In genomic region chr1:15972409-15972808, GRCh38 we compare ENCODE assay signal across 19 cellular contexts. TPM values are rescaled to one million over a fixed set of nuclear protein-coding genes. Genes with fewer than 3 reads are reported as not detected.
DNase-seq lines count a peak whose midpoint lies in the region; ATAC-seq, FAIRE-seq and TF ChIP-seq lines count a peak whose summit lies in the region.
"Had no signal": no experiment of that assay in that cellular context is flagged by ENCODE, and none has a peak within 500 bp of the region (broad histone marks: within the 10 kb centered on the region; RNA-seq: fewer than 3 reads in every experiment).

No MANE protein-coding gene starts in this region.

- TF ChIP-seq EP300 in HepG2 (IDR thresholded peaks at IDR 0.05; ENCODE audit: low read depth in 2 of 2, low read length in 2 of 2), result no peak
- TF ChIP-seq EP300 in HepG2 (CRISPR knock-in tag; IDR thresholded peaks at IDR 0.05; ENCODE audit: borderline replicate concordance), result no peak

- H3K27ac ChIP-seq in HepG2 (ENCODE audit: extremely low read length, insufficient read depth, low read length), result no peak overlapping the region
- H3K27ac ChIP-seq in right lobe of liver, result no peak overlapping the region
- H3K27ac ChIP-seq in HEK293 (ENCODE audit: extremely low read depth, low read depth, low read length), result no peak overlapping the region
- H3K27ac ChIP-seq: PC-9 had no signal

- peaks cover 27% of the 10 kb centered on the region for H3K4me1 ChIP-seq in HepG2 (ENCODE audit: insufficient read depth, low read length)
- peaks cover 0 to 10% (median 0%) of the 10 kb centered on the region in 4 donors for H3K4me1 ChIP-seq in right lobe of liver
- H3K4me1 ChIP-seq in HEK293 (ENCODE audit: control insufficient read depth, insufficient read depth, low read length), result no peaks in the 10 kb centered on the region

- no peak overlapping the region for H3K4me3 ChIP-seq in HepG2 (replicated peaks in 1 of 3; ENCODE audit: insufficient read depth in 1 of 3, low read depth in 2 of 3, low read length in 3 of 3)
- no peak overlapping the region for H3K4me3 ChIP-seq in right lobe of liver
- no peak overlapping the region for H3K4me3 ChIP-seq in HEK293 (ENCODE audit: low read depth, low read length)
- H3K4me3 ChIP-seq: PC-9 had no signal

- CTCF ChIA-PET in HepG2 (lab: Yijun Ruan, JAX; ENCODE audit: low intra/inter-chr PET ratio, low total read pairs) (no interaction called here), HEK293 (lab: Yijun Ruan, JAX) (interaction anchor here (0.5 to 1.1 kb wide), 3 partner anchors 15 to 220 kb away, joined by 3 to 4 read pairs (median 3); no protein-coding TSS in a partner anchor)

- intact Hi-C loops in HepG2 (cut with micrococcal nuclease; ENCODE audit: unreplicated experiment), result no loop called here
- intact Hi-C loops in right lobe of liver (cut with DNase I), result no loop called here

- DNase-seq in HepG2 (ENCODE audit: low spot score) (no peak), right lobe of liver (no peak), DMS153 treated with DMSO at 0.1 percent for 48 hours (lab: John Stamatoyannopoulos, UW; ENCODE audit: unreplicated experiment) (no peak)
- no peak for DNase-seq in activated naive CD8-positive, alpha-beta T cell treated with anti-CD3 and anti-CD28 coated beads, Interleukin-2, amount 50 U/mL, for 24 hours
- no peak for DNase-seq in stimulated activated naive B cell treated with anti-CD40 and anti-IgM and Interleukin-4, amounts not matched to agents 10 μg/mL and 1 μg/mL and 100 μg/mL, for 72 hours
- DNase-seq in activated CD4-positive, CD25-positive, alpha-beta regulatory T cell (lab: John Stamatoyannopoulos, UW), result no peak
- DNase-seq: Caco-2; CD4-positive, CD25-positive, alpha-beta regulatory T cell; GF-D8; H9; NCI-H1694 treated with DMSO at 0.1 percent for 48 hours; NCI-H2107; NCI-H226; NCI-H524; NCI-H82; PC-9 had no signal

- H3K9me3 Mint-ChIP-seq in activated naive CD8-positive, alpha-beta T cell treated with anti-CD3 and anti-CD28 coated beads, Interleukin-2, amount 50 U/mL, for 24 hours, result peaks cover 5% of the 10 kb centered on the region
- no peaks in the 10 kb centered on the region for H3K9me3 Mint-ChIP-seq in stimulated activated naive B cell treated with anti-CD40 and anti-IgM and Interleukin-4, amounts not matched to agents 10 μg/mL and 1 μg/mL and 100 μg/mL, for 72 hours

- H3K4me2 ChIP-seq in HepG2 (ENCODE audit: low read depth, low read length), result no peak overlapping the region
- H3K4me2 ChIP-seq: PC-9 had no signal

- WGBS in HepG2 (ENCODE audit: low lambda C conversion rate), result 88% methylated on average over 1 of the region's 1 CpG
- WGBS in right lobe of liver (ENCODE audit: insufficient coverage, low coverage, low lambda C conversion rate, missing lambda C conversion rate), result 83% methylated on average over 1 of the region's 1 CpG

- BruUV-seq in HepG2 (replicated peaks; lab: Mats Ljungman, UMichigan), result TSS peak; percentile 35

- H3K27ac Mint-ChIP-seq in activated naive CD8-positive, alpha-beta T cell treated with anti-CD3 and anti-CD28 coated beads, Interleukin-2, amount 50 U/mL, for 24 hours, result peak overlapping the region; percentile 75
- peak overlapping the region; percentile 87 for H3K27ac Mint-ChIP-seq in stimulated activated naive B cell treated with anti-CD40 and anti-IgM and Interleukin-4, amounts not matched to agents 10 μg/mL and 1 μg/mL and 100 μg/mL, for 72 hours
- H3K27ac Mint-ChIP-seq: H9 had no signal

- ATAC-seq in HepG2, result no peak
- no peak for ATAC-seq in right lobe of liver
- no peak for ATAC-seq in activated naive CD8-positive, alpha-beta T cell treated with anti-CD3 and anti-CD28 coated beads, Interleukin-2, amount 50 U/mL, for 24 hours
- ATAC-seq in stimulated activated naive B cell treated with anti-CD40 and anti-IgM and Interleukin-4, amounts not matched to agents 10 μg/mL and 1 μg/mL and 100 μg/mL, for 72 hours (replicated peaks), result no peak

- no peaks in the 10 kb centered on the region for H3K27me3 Mint-ChIP-seq in activated naive CD8-positive, alpha-beta T cell treated with anti-CD3 and anti-CD28 coated beads, Interleukin-2, amount 50 U/mL, for 24 hours
- H3K27me3 Mint-ChIP-seq in stimulated activated naive B cell treated with anti-CD40 and anti-IgM and Interleukin-4, amounts not matched to agents 10 μg/mL and 1 μg/mL and 100 μg/mL, for 72 hours, result no peaks in the 10 kb centered on the region

- no peak for FAIRE-seq in HepG2 (lab: Jason Lieb, UNC)
- FAIRE-seq: GM19239, HTR-8/SVneo had no signal

- H3K27me3 ChIP-seq in HepG2 (ENCODE audit: control insufficient read depth in 1 of 2, insufficient read depth in 2 of 2, low read length in 2 of 2), result no peaks in the 10 kb centered on the region
- no peaks in the 10 kb centered on the region for H3K27me3 ChIP-seq in right lobe of liver

- in situ Hi-C loops in HepG2 (cut with HindIII; ENCODE audit: extremely low pct_ligation_motif_present, low pct_unique_long_range_greater_than_20kb), result no loop called here

- H3K4me3 Mint-ChIP-seq in activated naive CD8-positive, alpha-beta T cell treated with anti-CD3 and anti-CD28 coated beads, Interleukin-2, amount 50 U/mL, for 24 hours, result no peak overlapping the region
- no peak overlapping the region for H3K4me3 Mint-ChIP-seq in stimulated activated naive B cell treated with anti-CD40 and anti-IgM and Interleukin-4, amounts not matched to agents 10 μg/mL and 1 μg/mL and 100 μg/mL, for 72 hours
- H3K4me3 Mint-ChIP-seq: H9 had no signal

- POLR2A ChIA-PET in HepG2 (lab: Yijun Ruan, JAX), result interaction anchor here (0.6 kb wide), 1 partner anchor 172 kb away, joined by 3 read pairs; no protein-coding TSS in a partner anchor
- POLR2A ChIA-PET in HEK293 (lab: Yijun Ruan, JAX), result no interaction called here

- peaks cover 79% of the 10 kb centered on the region for H3K4me1 Mint-ChIP-seq in activated naive CD8-positive, alpha-beta T cell treated with anti-CD3 and anti-CD28 coated beads, Interleukin-2, amount 50 U/mL, for 24 hours
- H3K4me1 Mint-ChIP-seq in stimulated activated naive B cell treated with anti-CD40 and anti-IgM and Interleukin-4, amounts not matched to agents 10 μg/mL and 1 μg/mL and 100 μg/mL, for 72 hours, result peaks cover 39 to 75% of the 10 kb centered on the region in 2 donors

- TF ChIP-seq RAD21 in HepG2 (CRISPR knock-in tag; IDR thresholded peaks at IDR 0.05), result no peak

- no peaks in the 10 kb centered on the region for H3K9me3 ChIP-seq in HepG2 (ENCODE audit: low read length)
- no peaks in the 10 kb centered on the region for H3K9me3 ChIP-seq in right lobe of liver
- no peaks in the 10 kb centered on the region for H3K9me3 ChIP-seq in HEK293 (ENCODE audit: control insufficient read depth, insufficient read depth, low read depth, low read length)
- H3K9me3 ChIP-seq: Caco-2 had no signal

- peaks cover 62% of the 10 kb centered on the region for H3K36me3 Mint-ChIP-seq in activated naive CD8-positive, alpha-beta T cell treated with anti-CD3 and anti-CD28 coated beads, Interleukin-2, amount 50 U/mL, for 24 hours (ENCODE audit: low read depth)
- peaks cover 50 to 64% of the 10 kb centered on the region in 2 donors for H3K36me3 Mint-ChIP-seq in stimulated activated naive B cell treated with anti-CD40 and anti-IgM and Interleukin-4, amounts not matched to agents 10 μg/mL and 1 μg/mL and 100 μg/mL, for 72 hours

- peaks cover 20% of the 10 kb centered on the region for H3K79me2 ChIP-seq in HepG2 (ENCODE audit: insufficient read depth, low read length)

- H3K36me3 ChIP-seq in HepG2 (replicated peaks in 1 of 2; ENCODE audit: control insufficient read depth in 1 of 2, insufficient read depth in 2 of 2, low read length in 2 of 2) (peaks cover 5 to 22% of the 10 kb centered on the region in 2 experiments; a peak in 4 of 5 replicates), right lobe of liver (peaks cover 0 to 16% (median 0%) of the 10 kb centered on the region in 4 donors), HEK293 (ENCODE audit: control insufficient read depth in 2 of 2, insufficient read depth in 1 of 2, low read length in 2 of 2) (peaks cover 0 to 53% of the 10 kb centered on the region in 2 experiments; a peak in 2 of 3 replicates)

- no peak for TF ChIP-seq POLR2A in HepG2 (IDR thresholded peaks at IDR 0.05; ENCODE audit: insufficient read depth in 1 of 2, low read depth in 2 of 2, low read length in 2 of 2)
- no peak for TF ChIP-seq POLR2A in right lobe of liver (IDR thresholded peaks at IDR 0.05)

- no peaks in the 10 kb centered on the region for H4K20me1 ChIP-seq in HepG2 (ENCODE audit: insufficient read depth, low read length)

- H3K9ac ChIP-seq in HepG2 (ENCODE audit: insufficient read depth, low read depth, low read length), result no peak overlapping the region

- no peak overlapping the region for H2AFZ ChIP-seq in HepG2 (ENCODE audit: low read length)
- H2AFZ ChIP-seq: PC-9 had no signal

- TF ChIP-seq CTCF in HepG2 (CRISPR knock-in tag; IDR thresholded peaks at IDR 0.05) (no peak), right lobe of liver (IDR thresholded peaks at IDR 0.05) (no peak), HEK293 (tag by site-specific recombination; IDR thresholded peaks at IDR 0.05) (no peak)

RNA-seq across cellular contexts. Expression of gene ZBTB17, which starts 3.5 kb away (rescaled TPM):
- total RNA-seq in HepG2 (2016; rRNA removed; fragmentation: Illumina TruSeq; extraction: Trizol) (10.1 and 16.7 TPM in 2 replicates), right lobe of liver (10 to 100 TPM in 4 of 6 experiments, 1 to 10 TPM in 2; 9.2 to 13.3 (median 11.0) TPM)
- 7.6 and 9.2 TPM in 2 replicates for total RNA-seq in HepG2 (2016; cell fraction: cytosol; rRNA removed; fragmentation: Illumina TruSeq; extraction: Trizol; ENCODE audit: low read depth)
- total RNA-seq in HepG2 (2016; cell fraction: insoluble cytoplasmic fraction; rRNA removed; fragmentation: Illumina TruSeq; extraction: Trizol), result 11.2 and 19.1 TPM in 2 replicates
- 9.9 and 11.1 TPM in 2 replicates for total RNA-seq in HepG2 (2016; cell fraction: membrane; rRNA removed; fragmentation: Illumina TruSeq; extraction: Trizol)
- 17.0 and 18.5 TPM in 2 replicates for total RNA-seq in HepG2 (2016; cell fraction: nucleus; rRNA removed; fragmentation: Illumina TruSeq; extraction: Trizol)
- polyA plus RNA-seq in HepG2 (2011; rRNA removed), result 17.0 and 21.0 TPM in 2 replicates
- 10.1 and 18.8 TPM in 2 replicates for polyA plus RNA-seq in HepG2 (2011; cell fraction: cytosol; rRNA removed)
- polyA plus RNA-seq in HepG2 (2011; cell fraction: nucleus; rRNA removed), result 96.3 and 129 TPM in 2 replicates
- 7.7 and 12.7 TPM in 2 replicates for polyA plus RNA-seq in HepG2 (2012)
- polyA plus RNA-seq in HepG2 (2016; cell fraction: cytosol; fragmentation: Illumina TruSeq; extraction: Trizol; ENCODE audit: low read depth), result 3.5 and 3.6 TPM in 2 replicates
- polyA plus RNA-seq in HepG2 (2016; cell fraction: insoluble cytoplasmic fraction; fragmentation: Illumina TruSeq; extraction: Trizol; ENCODE audit: low read depth), result 11.1 and 12.0 TPM in 2 replicates
- 6.7 and 7.4 TPM in 2 replicates for polyA plus RNA-seq in HepG2 (2016; cell fraction: membrane; fragmentation: Illumina TruSeq; extraction: Trizol; ENCODE audit: low read depth)
- polyA plus RNA-seq in HepG2 (2016; cell fraction: nucleus; fragmentation: Illumina TruSeq; extraction: Trizol; ENCODE audit: insufficient read depth, low read depth), result 36.9 and 37.2 TPM in 2 replicates
- 46.0 and 46.5 TPM in 2 replicates for polyA minus RNA-seq in HepG2 (2011; rRNA and poly(A)+ RNA removed; ENCODE audit: low replicate concordance)
- 6.1 and 9.8 TPM in 2 replicates for polyA minus RNA-seq in HepG2 (2011; cell fraction: cytosol; rRNA and poly(A)+ RNA removed)
- polyA minus RNA-seq in HepG2 (2011; cell fraction: nucleus; rRNA and poly(A)+ RNA removed), result 14.4 and 22.9 TPM in 2 replicates

RNA-seq across cellular contexts. Expression of gene SRARP, which starts 31.6 kb away (rescaled TPM):
- total RNA-seq in HepG2 (2016; rRNA removed; fragmentation: Illumina TruSeq; extraction: Trizol), result 3.5 and 4.0 TPM in 2 replicates
- 1.8 and 2.0 TPM in 2 replicates for total RNA-seq in HepG2 (2016; cell fraction: cytosol; rRNA removed; fragmentation: Illumina TruSeq; extraction: Trizol; ENCODE audit: low read depth)
- 3.9 and 4.6 TPM in 2 replicates for total RNA-seq in HepG2 (2016; cell fraction: insoluble cytoplasmic fraction; rRNA removed; fragmentation: Illumina TruSeq; extraction: Trizol)
- total RNA-seq in HepG2 (2016; cell fraction: membrane; rRNA removed; fragmentation: Illumina TruSeq; extraction: Trizol), result 2.3 and 2.5 TPM in 2 replicates
- total RNA-seq in HepG2 (2016; cell fraction: nucleus; rRNA removed; fragmentation: Illumina TruSeq; extraction: Trizol), result 2.1 and 2.3 TPM in 2 replicates
- polyA plus RNA-seq in HepG2 (2011; rRNA removed), result 10.5 and 12.8 TPM in 2 replicates
- 6.1 and 9.4 TPM in 2 replicates for polyA plus RNA-seq in HepG2 (2011; cell fraction: cytosol; rRNA removed)
- polyA plus RNA-seq in HepG2 (2011; cell fraction: nucleus; rRNA removed), result 6.1 and 6.7 TPM in 2 replicates
- 5.5 and 6.6 TPM in 2 replicates for polyA plus RNA-seq in HepG2 (2012)
- 1.3 and 1.6 TPM in 2 replicates for polyA plus RNA-seq in HepG2 (2016; cell fraction: cytosol; fragmentation: Illumina TruSeq; extraction: Trizol; ENCODE audit: low read depth)
- 4.9 and 5.4 TPM in 2 replicates for polyA plus RNA-seq in HepG2 (2016; cell fraction: insoluble cytoplasmic fraction; fragmentation: Illumina TruSeq; extraction: Trizol; ENCODE audit: low read depth)
- 1.8 TPM in 2 replicates for polyA plus RNA-seq in HepG2 (2016; cell fraction: membrane; fragmentation: Illumina TruSeq; extraction: Trizol; ENCODE audit: low read depth)
- 2.9 and 3.2 TPM in 2 replicates for polyA plus RNA-seq in HepG2 (2016; cell fraction: nucleus; fragmentation: Illumina TruSeq; extraction: Trizol; ENCODE audit: insufficient read depth, low read depth)
- polyA minus RNA-seq in HepG2 (2011; rRNA and poly(A)+ RNA removed; ENCODE audit: low replicate concordance), result 14.4 TPM in 1 of 2 replicates, not detected in the other
- polyA minus RNA-seq in HepG2 (2011; cell fraction: cytosol; rRNA and poly(A)+ RNA removed), result 4.5 and 6.6 TPM in 2 replicates
- polyA minus RNA-seq in HepG2 (2011; cell fraction: nucleus; rRNA and poly(A)+ RNA removed), result 11.3 and 12.3 TPM in 2 replicates
- not detected for total RNA-seq in right lobe of liver
- total RNA-seq: CD4-positive, CD25-positive, alpha-beta regulatory T cell; H9; PC-9 had no signal
- polyA plus RNA-seq: CD4-positive, CD25-positive, alpha-beta regulatory T cell had no signal

RNA-seq across cellular contexts. Expression of gene HSPB7, which starts 45.4 kb away (rescaled TPM):
- total RNA-seq in HepG2 (2016; rRNA removed; fragmentation: Illumina TruSeq; extraction: Trizol) (not detected in 2 replicates), right lobe of liver (1 to 10 TPM in 4 of 6 experiments, under 1 TPM in 2; 0.54 to 2.0 (median 1.2) TPM)
- not detected in 2 replicates for total RNA-seq in HepG2 (2016; cell fraction: cytosol; rRNA removed; fragmentation: Illumina TruSeq; extraction: Trizol; ENCODE audit: low read depth)
- not detected in 2 replicates for total RNA-seq in HepG2 (2016; cell fraction: insoluble cytoplasmic fraction; rRNA removed; fragmentation: Illumina TruSeq; extraction: Trizol)
- not detected in 2 replicates for total RNA-seq in HepG2 (2016; cell fraction: membrane; rRNA removed; fragmentation: Illumina TruSeq; extraction: Trizol)
- not detected in 2 replicates for total RNA-seq in HepG2 (2016; cell fraction: nucleus; rRNA removed; fragmentation: Illumina TruSeq; extraction: Trizol)
- polyA plus RNA-seq in HepG2 (2011; rRNA removed), result 0.10 and 0.20 TPM in 2 replicates
- polyA plus RNA-seq in HepG2 (2011; cell fraction: cytosol; rRNA removed), result 0.05 and 0.16 TPM in 2 replicates
- polyA plus RNA-seq in HepG2 (2011; cell fraction: nucleus; rRNA removed), result 0.31 and 0.32 TPM in 2 replicates
- 0.20 TPM in 2 replicates for polyA plus RNA-seq in HepG2 (2012)
- polyA plus RNA-seq in HepG2 (2016; cell fraction: cytosol; fragmentation: Illumina TruSeq; extraction: Trizol; ENCODE audit: low read depth), result not detected in 2 replicates
- not detected in 2 replicates for polyA plus RNA-seq in HepG2 (2016; cell fraction: insoluble cytoplasmic fraction; fragmentation: Illumina TruSeq; extraction: Trizol; ENCODE audit: low read depth)
- polyA plus RNA-seq in HepG2 (2016; cell fraction: membrane; fragmentation: Illumina TruSeq; extraction: Trizol; ENCODE audit: low read depth), result not detected in 2 replicates
- polyA plus RNA-seq in HepG2 (2016; cell fraction: nucleus; fragmentation: Illumina TruSeq; extraction: Trizol; ENCODE audit: insufficient read depth, low read depth), result not detected in 2 replicates
- polyA minus RNA-seq in HepG2 (2011; rRNA and poly(A)+ RNA removed; ENCODE audit: low replicate concordance), result 0.47 TPM in 1 of 2 replicates, not detected in the other
- not detected in 2 replicates for polyA minus RNA-seq in HepG2 (2011; cell fraction: cytosol; rRNA and poly(A)+ RNA removed)
- polyA minus RNA-seq in HepG2 (2011; cell fraction: nucleus; rRNA and poly(A)+ RNA removed), result 0.50 TPM in 1 of 2 replicates, not detected in the other
- total RNA-seq: Caco-2; CD4-positive, CD25-positive, alpha-beta regulatory T cell; H9; PC-9 had no signal
- polyA plus RNA-seq: CD4-positive, CD25-positive, alpha-beta regulatory T cell had no signal

RNA-seq across cellular contexts. Expression of gene CLCNKA, which starts 49.4 kb away (rescaled TPM):
- not detected in 2 replicates for total RNA-seq in HepG2 (2016; rRNA removed; fragmentation: Illumina TruSeq; extraction: Trizol)
- not detected in 2 replicates for total RNA-seq in HepG2 (2016; cell fraction: cytosol; rRNA removed; fragmentation: Illumina TruSeq; extraction: Trizol; ENCODE audit: low read depth)
- total RNA-seq in HepG2 (2016; cell fraction: insoluble cytoplasmic fraction; rRNA removed; fragmentation: Illumina TruSeq; extraction: Trizol), result not detected in 2 replicates
- not detected in 2 replicates for total RNA-seq in HepG2 (2016; cell fraction: membrane; rRNA removed; fragmentation: Illumina TruSeq; extraction: Trizol)
- total RNA-seq in HepG2 (2016; cell fraction: nucleus; rRNA removed; fragmentation: Illumina TruSeq; extraction: Trizol), result not detected in 2 replicates
- polyA plus RNA-seq in HepG2 (2011; rRNA removed), result 0.03 and 0.07 TPM in 2 replicates
- not detected in 2 replicates for polyA plus RNA-seq in HepG2 (2011; cell fraction: cytosol; rRNA removed)
- 0.47 and 1.8 TPM in 2 replicates for polyA plus RNA-seq in HepG2 (2011; cell fraction: nucleus; rRNA removed)
- polyA plus RNA-seq in HepG2 (2012), result 0.25 TPM in 1 of 2 replicates, not detected in the other
- not detected in 2 replicates for polyA plus RNA-seq in HepG2 (2016; cell fraction: cytosol; fragmentation: Illumina TruSeq; extraction: Trizol; ENCODE audit: low read depth)
- not detected in 2 replicates for polyA plus RNA-seq in HepG2 (2016; cell fraction: insoluble cytoplasmic fraction; fragmentation: Illumina TruSeq; extraction: Trizol; ENCODE audit: low read depth)
- polyA plus RNA-seq in HepG2 (2016; cell fraction: membrane; fragmentation: Illumina TruSeq; extraction: Trizol; ENCODE audit: low read depth), result not detected in 2 replicates
- not detected in 2 replicates for polyA plus RNA-seq in HepG2 (2016; cell fraction: nucleus; fragmentation: Illumina TruSeq; extraction: Trizol; ENCODE audit: insufficient read depth, low read depth)
- 0.88 TPM in 1 of 2 replicates, not detected in the other for polyA minus RNA-seq in HepG2 (2011; rRNA and poly(A)+ RNA removed; ENCODE audit: low replicate concordance)
- polyA minus RNA-seq in HepG2 (2011; cell fraction: cytosol; rRNA and poly(A)+ RNA removed), result not detected in 2 replicates
- polyA minus RNA-seq in HepG2 (2011; cell fraction: nucleus; rRNA and poly(A)+ RNA removed), result 0.75 and 2.3 TPM in 2 replicates
- total RNA-seq in right lobe of liver, result under 1 TPM in 2 of 6 experiments, not detected in 4; 0.43 to 0.47 TPM
- total RNA-seq: Caco-2; CD4-positive, CD25-positive, alpha-beta regulatory T cell had no signal
- polyA plus RNA-seq: CD4-positive, CD25-positive, alpha-beta regulatory T cell had no signal

Comparison
In these comparisons a context has a peak if more than half of its experiments do, and no peak if none do; other contexts are left out.
1. Of the 63 proteins assayed by ChIP-seq in both HepG2 and HEK293: peak only in HepG2: none; only in HEK293: SETDB1, ZNF280D and ZNF580; in both: none; in neither: 60.